11 cellular contexts compared by ENCODE assay signal in the genomic region with DNA sequence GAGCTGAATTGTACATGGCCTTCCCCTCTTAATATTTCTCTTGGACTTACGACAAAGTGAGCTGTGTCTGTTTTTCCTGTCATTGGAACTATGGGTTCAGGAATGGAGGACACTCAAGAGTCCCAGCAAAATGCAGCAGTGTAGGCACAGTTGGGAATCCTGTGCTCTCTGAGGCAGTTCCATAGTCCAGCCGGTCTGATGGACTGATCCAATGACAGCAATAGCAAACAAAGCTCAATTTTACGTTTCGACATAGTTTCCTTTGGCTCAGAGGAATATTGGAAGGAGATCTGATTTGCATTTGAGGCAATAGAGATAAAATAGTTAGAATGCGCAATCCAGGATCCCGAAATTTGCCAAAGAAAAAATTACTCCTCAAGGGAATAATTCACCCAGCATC.
"Had no signal": no experiment of that assay in that cellular context is flagged by ENCODE, and none has a peak within 500 bp of the region (broad histone marks: within the 10 kb centered on the region; RNA-seq: fewer than 3 reads in every experiment).

No MANE protein-coding gene starts in this region.

- H2AFZ ChIP-seq: GM23248, GM23338 had no signal

- H3K4me1 ChIP-seq: HAP-1 had no signal

- H3K9me3 ChIP-seq: HAP-1 had no signal

- H3K4me3 ChIP-seq: GM23248, GM23338, HAP-1 had no signal

- H3K27ac Mint-ChIP-seq: GM23338, H9, HFFc6 had no signal

- ATAC-seq: GM23338, HCT116 had no signal

- H3K9ac ChIP-seq: GM23248 had no signal

- H3K9me3 Mint-ChIP-seq: GM23338, HFFc6 had no signal

- FAIRE-seq: H1, H54 had no signal

- H3K27ac ChIP-seq: GM23248 had no signal

- H3K4me3 Mint-ChIP-seq: GM23338, H9, HFFc6 had no signal

- H3K4me1 Mint-ChIP-seq: GM23338, H9 had no signal

- H3K36me3 ChIP-seq: HAP-1 had no signal

- DNase-seq: GM23248, GOT3, H7, H9, HCEC 1CT, HFFc6 had no signal

- H3K4me2 ChIP-seq: GM23338 had no signal
